11 cellular contexts compared by ENCODE assay signal in the genomic region with DNA sequence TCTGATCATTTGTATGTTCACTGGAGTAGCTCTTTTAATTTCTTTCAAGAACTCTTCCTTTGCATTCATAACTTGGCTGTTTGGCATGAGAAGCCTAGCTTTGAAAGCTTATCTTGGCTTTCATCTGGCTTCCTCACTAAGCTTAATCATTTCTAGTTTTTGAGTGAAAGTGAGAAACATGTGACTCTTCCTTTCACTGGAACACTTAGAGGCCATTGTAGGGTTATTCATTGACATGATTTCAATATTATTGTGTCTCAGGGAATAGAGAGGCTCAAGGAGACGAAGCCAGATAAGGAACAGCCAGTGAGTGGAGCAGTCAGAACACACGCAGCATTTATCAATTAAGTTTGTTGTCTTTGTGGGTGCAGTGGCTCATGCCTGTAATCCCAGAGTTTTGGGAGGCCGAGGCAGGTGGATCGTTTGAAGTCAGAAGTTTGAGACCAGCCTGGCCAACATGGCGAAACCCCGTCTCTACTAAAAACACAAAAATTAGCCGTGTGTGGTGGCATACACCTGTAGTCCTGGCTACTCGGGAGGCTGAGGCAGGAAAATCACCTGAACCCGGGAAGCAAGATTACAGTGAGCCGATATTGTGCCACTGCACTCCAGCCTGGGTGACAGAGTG.
DNase-seq lines count a peak whose midpoint lies in the region; ATAC-seq, FAIRE-seq and TF ChIP-seq lines count a peak whose summit lies in the region.
"Had no signal": no experiment of that assay in that cellular context is flagged by ENCODE, and none has a peak within 500 bp of the region (broad histone marks: within the 10 kb centered on the region; RNA-seq: fewer than 3 reads in every experiment).

No MANE protein-coding gene starts in this region.

- H2BK120ac ChIP-seq in mesendoderm (ENCODE audit: low read depth, low read length): no peak overlapping the region

- intact Hi-C loops in pancreas (cut with DNase I): no loop called here

- no peak overlapping the region for H2AK5ac ChIP-seq in mesendoderm (ENCODE audit: low read length)

- H3K56ac ChIP-seq in mesendoderm (ENCODE audit: low read length): no peak overlapping the region

- DNase-seq in activated CD4-positive, alpha-beta T cell treated with anti-CD3 and anti-CD28 coated beads for 48 hours: peak; percentile 21
- DNase-seq in activated CD4-positive, alpha-beta T cell treated with anti-CD3 and anti-CD28 coated beads, Interleukin-2, amount 50 U/mL, for 48 hours: no peak
- DNase-seq in pancreas (no peak), mesendoderm (no peak), SIG-M5 treated with dmso at 0.1 percent for 504 hours (lab: John Stamatoyannopoulos, UW; ENCODE audit: unreplicated experiment) (no peak)
- DNase-seq: NCI-H69 had no signal

- no peaks in the 10 kb centered on the region for H3K27me3 Mint-ChIP-seq in activated naive CD8-positive, alpha-beta T cell
- H3K27me3 Mint-ChIP-seq: dendritic cell treated with granulocyte-macrophage colony-stimulating factor and Interleukin-4, amounts not matched to agents 40 ng/mL and 50 ng/mL, for 4 days had no signal

- no peak overlapping the region for H2BK15ac ChIP-seq in mesendoderm (replicated peaks; ENCODE audit: low read depth)

- H3K23ac ChIP-seq in mesendoderm (ENCODE audit: low read length): no peak overlapping the region

- H3K4ac ChIP-seq in mesendoderm (ENCODE audit: low read depth, low read length): no peak overlapping the region

- H3K4me2 ChIP-seq in mesendoderm (ENCODE audit: low read length): no peak overlapping the region

- H3K4me1 Mint-ChIP-seq in activated naive CD8-positive, alpha-beta T cell (ENCODE audit: low read depth): peaks cover 37% of the 10 kb centered on the region

- no peaks in the 10 kb centered on the region for H3K79me2 ChIP-seq in mesendoderm (ENCODE audit: control insufficient read depth, insufficient read depth, low read length)

- no peak for TF ChIP-seq CTCF in pancreas (IDR thresholded peaks at IDR 0.05)

- peak overlapping the region; percentile 94 for H3K27ac Mint-ChIP-seq in activated naive CD8-positive, alpha-beta T cell
- H3K27ac Mint-ChIP-seq: dendritic cell treated with granulocyte-macrophage colony-stimulating factor and Interleukin-4, amounts not matched to agents 40 ng/mL and 50 ng/mL, for 4 days had no signal

- H3K4me1 ChIP-seq in pancreas: peaks cover 0 to 5% (median 0%) of the 10 kb centered on the region in 3 donors
- H3K4me1 ChIP-seq in mesendoderm (ENCODE audit: control insufficient read depth, low read depth, low read length): no peaks in the 10 kb centered on the region

- no peak overlapping the region for H4K5ac ChIP-seq in mesendoderm (ENCODE audit: low read length)

- H3K4me3 ChIP-seq in pancreas: no peak overlapping the region
- no peak overlapping the region for H3K4me3 ChIP-seq in mesendoderm (ENCODE audit: low read length)
- H3K4me3 ChIP-seq: lung had no signal

- H3K9me3 ChIP-seq in pancreas: no peaks in the 10 kb centered on the region

- H3K36me3 Mint-ChIP-seq in activated naive CD8-positive, alpha-beta T cell: peaks cover 2% of the 10 kb centered on the region

- FAIRE-seq in pancreas (lab: Jason Lieb, UNC): peak; percentile 57

- H2BK5ac ChIP-seq in mesendoderm (ENCODE audit: low read length): no peak overlapping the region

- no peaks in the 10 kb centered on the region for H3K36me3 ChIP-seq in pancreas
- H3K36me3 ChIP-seq in mesendoderm (ENCODE audit: control insufficient read depth, insufficient read depth, low read length): no peaks in the 10 kb centered on the region

- WGBS in pancreas, 2 donors: 73 to 75% methylated on average over 10 of the region's 10 CpGs
- no CpG with 5 or more reads among the region's 10 CpGs for WGBS in mesendoderm (ENCODE audit: extremely low coverage, insufficient coverage, low lambda C conversion rate)

- H4K8ac ChIP-seq in mesendoderm (ENCODE audit: low read depth, low read length): no peak overlapping the region

- H3K27ac ChIP-seq in pancreas (peak overlapping the region in 2 of 4 donors; percentile 42 to 60), mesendoderm (ENCODE audit: low read depth, low read length) (no peak overlapping the region)

- no peaks in the 10 kb centered on the region for H3K79me1 ChIP-seq in mesendoderm (ENCODE audit: low read length)

- peak; percentile 56 for ATAC-seq in HG02678 (IDR thresholded peaks at IDR 0.05; ENCODE audit: unreplicated experiment)
- ATAC-seq in pancreas: peak in 3 of 4 donors; percentile 44 to 69 (median 58)
- ATAC-seq in GM18520 (IDR thresholded peaks at IDR 0.05; ENCODE audit: unreplicated experiment): no peak

- H3K18ac ChIP-seq in mesendoderm (ENCODE audit: low read length): no peak overlapping the region

- no peaks in the 10 kb centered on the region for H3K9me3 Mint-ChIP-seq in activated naive CD8-positive, alpha-beta T cell (ENCODE audit: low read depth)
- H3K9me3 Mint-ChIP-seq: dendritic cell treated with granulocyte-macrophage colony-stimulating factor and Interleukin-4, amounts not matched to agents 40 ng/mL and 50 ng/mL, for 4 days had no signal

- H3K4me3 Mint-ChIP-seq in activated naive CD8-positive, alpha-beta T cell: peak overlapping the region; percentile 66
- H3K4me3 Mint-ChIP-seq: dendritic cell treated with granulocyte-macrophage colony-stimulating factor and Interleukin-4, amounts not matched to agents 40 ng/mL and 50 ng/mL, for 4 days had no signal

- H3K27me3 ChIP-seq in pancreas (no peaks in the 10 kb centered on the region), mesendoderm (ENCODE audit: insufficient read depth, low read length, poor library complexity) (no peaks in the 10 kb centered on the region)

- no peak overlapping the region for H3K9ac ChIP-seq in mesendoderm (ENCODE audit: low read length)
